In genomic region chr1:172201572-172201971, GRCh38 we compare ENCODE assay signal across 23 cellular contexts.
"Had no signal": no experiment of that assay in that cellular context is flagged by ENCODE, and none has a peak within 500 bp of the region (broad histone marks: within the 10 kb centered on the region; RNA-seq: fewer than 3 reads in every experiment).

No MANE protein-coding gene starts in this region.

- FAIRE-seq: colon, endometrium, keratinocyte had no signal

- H3K9me3 ChIP-seq: gastrocnemius medialis had no signal

- H3K4me1 Mint-ChIP-seq: endodermal cell had no signal

- H3K4me1 ChIP-seq: esophagus squamous epithelium, gastrocnemius medialis, heart right ventricle, left lung, lower lobe of right lung had no signal

- H3K4me3 Mint-ChIP-seq: effector memory CD8-positive, alpha-beta T cell; endodermal cell had no signal

- H3K27me3 Mint-ChIP-seq: effector memory CD8-positive, alpha-beta T cell had no signal

- H3K36me3 ChIP-seq: esophagus squamous epithelium, gastrocnemius medialis, heart right ventricle, left lung, lower lobe of right lung had no signal

- H3K4me3 ChIP-seq: coronary artery, esophagus squamous epithelium, gastrocnemius medialis, heart right ventricle, left lung, lower lobe of right lung had no signal

- H3K27me3 ChIP-seq: esophagus squamous epithelium, gastrocnemius medialis, heart right ventricle, left lung had no signal

- DNase-seq: effector CD8-positive, alpha-beta T cell; effector memory CD8-positive, alpha-beta T cell; endodermal cell; erythroblast; esophagus squamous epithelium; foreskin fibroblast; foreskin melanocyte; gastrocnemius medialis; glutamatergic neuron; hippocampal formation; left cardiac atrium; left ventricle myocardium superior; lower lobe of right lung; mesendoderm; midbrain had no signal

- H3K27ac ChIP-seq: coronary artery, epithelial cell of prostate, esophagus squamous epithelium, gastrocnemius medialis, heart right ventricle, left lung, lower lobe of right lung had no signal

- H3K27ac Mint-ChIP-seq: effector memory CD8-positive, alpha-beta T cell; endodermal cell had no signal

- ATAC-seq: effector memory CD8-positive, alpha-beta T cell; esophagus mucosa; gastrocnemius medialis; heart right ventricle; left cardiac atrium; left lung; left ventricle myocardium superior; lower lobe of right lung had no signal
